In genomic region chr20:32031007-32031958, GRCh38 we compare ENCODE assay signal across 8 cellular contexts. TPM values are rescaled to one million over a fixed set of nuclear protein-coding genes. Genes with fewer than 3 reads are reported as not detected.
DNase-seq lines count a peak whose midpoint lies in the region; ATAC-seq and FAIRE-seq lines count a peak whose summit lies in the region.

No MANE protein-coding gene starts in this region.

- no peak overlapping the region for H3K23ac ChIP-seq in mesenchymal stem cell (ENCODE audit: low read length in 2 of 2)

- peak; percentile 75 for ATAC-seq in activated CD8-positive, alpha-beta T cell treated with anti-CD3 and anti-CD28 coated beads, Interleukin-2, amount 10 ng/mL, durations not matched to agents 7 days and 5 days
- ATAC-seq in HG02642 (IDR thresholded peaks at IDR 0.05; ENCODE audit: poor library complexity, unreplicated experiment) = no peak

- peak overlapping the region; percentile 60 for H3K9ac ChIP-seq in endocrine pancreas (ENCODE audit: control insufficient read depth, insufficient read depth, low read length)
- no peak overlapping the region for H3K9ac ChIP-seq in mesenchymal stem cell (ENCODE audit: low read length)

- peaks cover 0 to 4% (median 3%) of the 10 kb centered on the region in 3 donors for H3K4me1 Mint-ChIP-seq in CD8-positive, alpha-beta memory T cell
- H3K4me1 Mint-ChIP-seq in activated CD8-positive, alpha-beta T cell treated with anti-CD3 and anti-CD28 coated beads, Interleukin-2, amount 10 ng/mL, durations not matched to agents 7 days and 5 days (ENCODE audit: low read depth) = peaks cover 2% of the 10 kb centered on the region

- H3K27ac Mint-ChIP-seq in CD8-positive, alpha-beta memory T cell = no peak overlapping the region
- H3K27ac Mint-ChIP-seq in activated CD8-positive, alpha-beta T cell treated with anti-CD3 and anti-CD28 coated beads, Interleukin-2, amount 10 ng/mL, durations not matched to agents 7 days and 5 days = no peak overlapping the region

- 37% methylated on average over 59 of the region's 59 CpGs for WGBS in mesenchymal stem cell

- H3K18ac ChIP-seq in mesenchymal stem cell (ENCODE audit: low read depth in 1 of 2, low read length in 2 of 2) = no peak overlapping the region

- H3K4ac ChIP-seq in mesenchymal stem cell (ENCODE audit: low read depth in 1 of 2, low read length in 2 of 2) = no peak overlapping the region

- no peak overlapping the region for H2BK15ac ChIP-seq in mesenchymal stem cell (ENCODE audit: low read depth, poor library complexity, severe bottlenecking)

- no peak overlapping the region for H3K27ac ChIP-seq in CD8-positive, alpha-beta memory T cell (ENCODE audit: low read depth, low read length)
- H3K27ac ChIP-seq in mesenchymal stem cell (ENCODE audit: low read length, poor library complexity, severe bottlenecking) = no peak overlapping the region

- H3K27me3 ChIP-seq in CD8-positive, alpha-beta memory T cell (ENCODE audit: insufficient read depth, low read length, poor library complexity, severe bottlenecking) = peaks cover 5% of the 10 kb centered on the region
- H3K27me3 ChIP-seq in endocrine pancreas (ENCODE audit: control insufficient read depth, insufficient read depth, low read length) (peaks cover 4% of the 10 kb centered on the region), mesenchymal stem cell (ENCODE audit: control insufficient read depth in 1 of 2, insufficient read depth in 1 of 2, low read length in 2 of 2) (peaks cover 74 to 94% of the 10 kb centered on the region in 2 experiments)

- H2BK120ac ChIP-seq in mesenchymal stem cell (ENCODE audit: low read depth, low read length) = no peak overlapping the region

- H4K8ac ChIP-seq in mesenchymal stem cell (ENCODE audit: low read length) = no peak overlapping the region

- no peaks in the 10 kb centered on the region for H3K9me3 Mint-ChIP-seq in CD8-positive, alpha-beta memory T cell
- no peaks in the 10 kb centered on the region for H3K9me3 Mint-ChIP-seq in activated CD8-positive, alpha-beta T cell treated with anti-CD3 and anti-CD28 coated beads, Interleukin-2, amount 10 ng/mL, durations not matched to agents 7 days and 5 days (ENCODE audit: insufficient read depth)

- FAIRE-seq in HTR-8/SVneo (lab: Jason Lieb, UNC) = no peak

- CTCF ChIA-PET in CD8-positive, alpha-beta memory T cell (lab: Charles Lee) = interaction anchor here (0.7 to 4.0 kb wide), 18 partner anchors 11 to 621 kb away, joined by 3 to 24 read pairs (median 4); no protein-coding TSS in a partner anchor
- CTCF ChIA-PET in activated CD8-positive, alpha-beta T cell treated with anti-CD3 and anti-CD28 coated beads, Interleukin-2, amount 10 ng/mL, durations not matched to agents 7 days and 5 days (lab: Charles Lee) = interaction anchor here (0.7 to 5.2 kb wide), 22 partner anchors 10 to 620 kb away, joined by 3 to 51 read pairs (median 7); partner anchors contain the start of gene PDRG1

- H2BK12ac ChIP-seq in mesenchymal stem cell (ENCODE audit: low read length in 2 of 2) = no peak overlapping the region

- no peak overlapping the region for H2AFZ ChIP-seq in mesenchymal stem cell (ENCODE audit: low read depth, low read length)

- H4K91ac ChIP-seq in mesenchymal stem cell (ENCODE audit: low read length) = no peak overlapping the region

- H3K4me3 Mint-ChIP-seq in CD8-positive, alpha-beta memory T cell = peak overlapping the region in 4 of 7 donors; percentile 25 to 44 (median 32)
- H3K4me3 Mint-ChIP-seq in activated CD8-positive, alpha-beta T cell treated with anti-CD3 and anti-CD28 coated beads, Interleukin-2, amount 10 ng/mL, durations not matched to agents 7 days and 5 days = no peak overlapping the region

- H3K9me3 ChIP-seq in CD8-positive, alpha-beta memory T cell (ENCODE audit: low read length) = no peaks in the 10 kb centered on the region
- H3K9me3 ChIP-seq in endocrine pancreas (ENCODE audit: control insufficient read depth, low read length) = no peaks in the 10 kb centered on the region
- no peaks in the 10 kb centered on the region for H3K9me3 ChIP-seq in mesenchymal stem cell (ENCODE audit: control insufficient read depth, low read length)

- no peaks in the 10 kb centered on the region for H3K79me1 ChIP-seq in mesenchymal stem cell (replicated peaks; ENCODE audit: low read length, poor library complexity, severe bottlenecking)

- peak overlapping the region in 1 of 2 experiments; percentile 8 for H3K14ac ChIP-seq in mesenchymal stem cell (ENCODE audit: low read length in 2 of 2)

- peak overlapping the region; percentile 29 for H3K4me2 ChIP-seq in mesenchymal stem cell (ENCODE audit: low read length, poor library complexity, severe bottlenecking)

- H3K27me3 Mint-ChIP-seq in CD8-positive, alpha-beta memory T cell = peaks cover 8 to 56% of the 10 kb centered on the region in 2 donors
- H3K27me3 Mint-ChIP-seq in activated CD8-positive, alpha-beta T cell treated with anti-CD3 and anti-CD28 coated beads, Interleukin-2, amount 10 ng/mL, durations not matched to agents 7 days and 5 days (ENCODE audit: low read depth) = peaks cover 32% of the 10 kb centered on the region

- H3K36me3 Mint-ChIP-seq in CD8-positive, alpha-beta memory T cell = no peaks in the 10 kb centered on the region
- H3K36me3 Mint-ChIP-seq in activated CD8-positive, alpha-beta T cell treated with anti-CD3 and anti-CD28 coated beads, Interleukin-2, amount 10 ng/mL, durations not matched to agents 7 days and 5 days (ENCODE audit: low read depth) = no peaks in the 10 kb centered on the region

- no peaks in the 10 kb centered on the region for H3K36me3 ChIP-seq in CD8-positive, alpha-beta memory T cell (ENCODE audit: insufficient read depth, low read length)
- H3K36me3 ChIP-seq in endocrine pancreas (ENCODE audit: control insufficient read depth, insufficient read depth, low read length) (no peaks in the 10 kb centered on the region), mesenchymal stem cell (ENCODE audit: control insufficient read depth in 1 of 2, insufficient read depth in 2 of 2, low read depth in 1 of 2, low read length in 2 of 2) (no peaks in the 10 kb centered on the region)

- no peak overlapping the region for H2AK5ac ChIP-seq in mesenchymal stem cell (ENCODE audit: low read length, severe bottlenecking)

- no peak overlapping the region for H2BK5ac ChIP-seq in mesenchymal stem cell (ENCODE audit: low read depth, low read length, poor library complexity, severe bottlenecking)

- H3K4me3 ChIP-seq in CD8-positive, alpha-beta memory T cell (ENCODE audit: low read length) = peak overlapping the region; percentile 8
- no peak overlapping the region for H3K4me3 ChIP-seq in endocrine pancreas (ENCODE audit: control insufficient read depth, insufficient read depth, low read length)
- peak overlapping the region; percentile 5 to 10 for H3K4me3 ChIP-seq in mesenchymal stem cell (ENCODE audit: insufficient read depth in 1 of 2, low read depth in 1 of 2, low read length in 2 of 2)

- H3K4me1 ChIP-seq in CD8-positive, alpha-beta memory T cell (ENCODE audit: insufficient read depth, low read length) = no peaks in the 10 kb centered on the region
- no peaks in the 10 kb centered on the region for H3K4me1 ChIP-seq in endocrine pancreas (ENCODE audit: control insufficient read depth, insufficient read depth, low read length)
- H3K4me1 ChIP-seq in mesenchymal stem cell (ENCODE audit: control insufficient read depth, insufficient read depth, low read depth, low read length) = peaks cover 8% of the 10 kb centered on the region

- POLR2A ChIA-PET in CD8-positive, alpha-beta memory T cell (lab: Charles Lee) = no interaction called here
- POLR2A ChIA-PET in activated CD8-positive, alpha-beta T cell treated with anti-CD3 and anti-CD28 coated beads, Interleukin-2, amount 10 ng/mL, durations not matched to agents 7 days and 5 days (lab: Charles Lee) = no interaction called here

- DNase-seq in CD8-positive, alpha-beta memory T cell = peak; percentile 37 to 69 (median 40)
- peak; percentile 89 for DNase-seq in HTR-8/SVneo (ENCODE audit: insufficient read length, low spot score)
- peak; percentile 16 to 43 for DNase-seq in NOMO-1 (lab: John Stamatoyannopoulos, UW; ENCODE audit: unreplicated experiment in 2 of 2)
- DNase-seq in activated CD8-positive, alpha-beta T cell treated with anti-CD3 and anti-CD28 coated beads, Interleukin-2, amount 10 ng/mL, durations not matched to agents 7 days and 5 days = peak; percentile 68
- peak; percentile 87 for DNase-seq in mesenchymal stem cell
- peak; percentile 36 for DNase-seq in stimulated activated CD8-positive, alpha-beta memory T cell treated with anti-CD3 and anti-CD28 coated beads, Interleukin-15, amount 100 ng/mL, for 24 hours (ENCODE audit: low read depth)

RNA-seq across cellular contexts. Expression of gene HCK, which starts 20.8 kb away (rescaled TPM):
- total RNA-seq in CD8-positive, alpha-beta memory T cell = under 1 TPM; 0.28 to 0.53 TPM
- not detected for polyA plus RNA-seq in CD8-positive, alpha-beta memory T cell
- not detected for total RNA-seq in activated CD8-positive, alpha-beta T cell treated with anti-CD3 and anti-CD28 coated beads, Interleukin-2, amount 10 ng/mL, durations not matched to agents 7 days and 5 days
- not detected for polyA plus RNA-seq in mesenchymal stem cell (2013, experiment 1 of 2)
- polyA plus RNA-seq in mesenchymal stem cell (2013, experiment 2 of 2) = 0.03 TPM

RNA-seq across cellular contexts. Expression of gene CCM2L, which starts 21.0 kb away (rescaled TPM):
- total RNA-seq in CD8-positive, alpha-beta memory T cell = not detected
- not detected for polyA plus RNA-seq in CD8-positive, alpha-beta memory T cell
- total RNA-seq in activated CD8-positive, alpha-beta T cell treated with anti-CD3 and anti-CD28 coated beads, Interleukin-2, amount 10 ng/mL, durations not matched to agents 7 days and 5 days = not detected
- polyA plus RNA-seq in mesenchymal stem cell (2013, experiment 1 of 2) = not detected
- polyA plus RNA-seq in mesenchymal stem cell (2013, experiment 2 of 2) = not detected

Comparison
In these comparisons a context has a peak if more than half of its experiments do, and no peak if none do; other contexts are left out.
1. DNase-seq: peak in every context shown above with its lines; median percentile 89 in HTR-8/SVneo; 87 in mesenchymal stem cell; 68 in activated CD8-positive, alpha-beta T cell treated with anti-CD3 and anti-CD28 coated beads, Interleukin-2, amount 10 ng/mL, durations not matched to agents 7 days and 5 days; 40 in CD8-positive, alpha-beta memory T cell; 36 in stimulated activated CD8-positive, alpha-beta memory T cell treated with anti-CD3 and anti-CD28 coated beads, Interleukin-15, amount 100 ng/mL, for 24 hours; 30 in NOMO-1.